Comparison of ENCODE assay signal across 18 cellular contexts in genomic region chr6:38149526-38149925, GRCh38.
A peak's percentile ranks its signal among the peaks of the same experiment; 100 is the strongest.
DNase-seq lines count a peak whose midpoint lies in the region; ATAC-seq and TF ChIP-seq lines count a peak whose summit lies in the region.
"Had no signal": no experiment of that assay in that cellular context is flagged by ENCODE, and none has a peak within 500 bp of the region (broad histone marks: within the 10 kb centered on the region; RNA-seq: fewer than 3 reads in every experiment).

No MANE protein-coding gene starts in this region.

- no peaks in the 10 kb centered on the region for H3K27me3 Mint-ChIP-seq in brain
- H3K27me3 Mint-ChIP-seq: effector memory CD8-positive, alpha-beta T cell had no signal

- H3K4me2 ChIP-seq in mesendoderm (ENCODE audit: low read length): no peak overlapping the region

- no peak overlapping the region for H2BK15ac ChIP-seq in mesendoderm (replicated peaks; ENCODE audit: low read depth)

- peaks cover 80% of the 10 kb centered on the region for H3K4me1 Mint-ChIP-seq in brain

- no peak overlapping the region for H2BK5ac ChIP-seq in mesendoderm (ENCODE audit: low read length)

- H3K4me1 ChIP-seq in mesendoderm (ENCODE audit: control insufficient read depth, low read depth, low read length): peaks cover 20% of the 10 kb centered on the region
- H3K4me1 ChIP-seq: foreskin keratinocyte, parathyroid adenoma had no signal

- H3K4ac ChIP-seq in mesendoderm (ENCODE audit: low read depth, low read length): no peak overlapping the region

- peak overlapping the region in 4 of 5 experiments; percentile 38 to 70 (median 57) for H3K27ac Mint-ChIP-seq in brain
- H3K27ac Mint-ChIP-seq: activated T-helper 1 cell treated with anti-CD3 and anti-CD28 coated beads, Interleukin-12 subunit alpha, Interleukin-12 subunit beta, Interleukin-2, Interleukin-4 antibody, amounts not matched to agents 30 ng/mL and 10 ng/mL and 1 ng/mL, durations not matched to agents 14 hours and 24 hours and 36 hours had no signal

- H3K9me3 Mint-ChIP-seq in brain: no peaks in the 10 kb centered on the region
- H3K9me3 Mint-ChIP-seq: activated T-helper 1 cell treated with anti-CD3 and anti-CD28 coated beads, Interleukin-12 subunit alpha, Interleukin-12 subunit beta, Interleukin-2, Interleukin-4 antibody, amounts not matched to agents 30 ng/mL and 10 ng/mL and 1 ng/mL, durations not matched to agents 14 hours and 24 hours and 36 hours; effector memory CD8-positive, alpha-beta T cell had no signal

- H4K8ac ChIP-seq in mesendoderm (ENCODE audit: low read depth, low read length): no peak overlapping the region

- H3K18ac ChIP-seq in mesendoderm (ENCODE audit: low read length): no peak overlapping the region

- TF ChIP-seq CTCF in brain (conservative IDR thresholded peaks at IDR 0.05): no peak

- H3K79me2 ChIP-seq in mesendoderm (ENCODE audit: control insufficient read depth, insufficient read depth, low read length): no peaks in the 10 kb centered on the region

- H3K4me3 ChIP-seq in mesendoderm (ENCODE audit: low read length): no peak overlapping the region

- H4K5ac ChIP-seq in mesendoderm (ENCODE audit: low read length): no peak overlapping the region

- peaks cover 15% of the 10 kb centered on the region for H3K36me3 Mint-ChIP-seq in brain

- no peak for ATAC-seq in GM21717 (IDR thresholded peaks at IDR 0.05; ENCODE audit: unreplicated experiment)
- ATAC-seq: effector memory CD8-positive, alpha-beta T cell; foreskin keratinocyte; left colon had no signal

- no peak overlapping the region for H3K9ac ChIP-seq in mesendoderm (ENCODE audit: low read length)
- H3K9ac ChIP-seq: parathyroid adenoma had no signal

- H3K4me3 Mint-ChIP-seq in brain: no peak overlapping the region
- H3K4me3 Mint-ChIP-seq: activated T-helper 1 cell treated with anti-CD3 and anti-CD28 coated beads, Interleukin-12 subunit alpha, Interleukin-12 subunit beta, Interleukin-2, Interleukin-4 antibody, amounts not matched to agents 30 ng/mL and 10 ng/mL and 1 ng/mL, durations not matched to agents 14 hours and 24 hours and 36 hours; effector memory CD8-positive, alpha-beta T cell had no signal

- H3K56ac ChIP-seq in mesendoderm (ENCODE audit: low read length): no peak overlapping the region

- H3K27me3 ChIP-seq in mesendoderm (ENCODE audit: insufficient read depth, low read length, poor library complexity): no peaks in the 10 kb centered on the region
- H3K27me3 ChIP-seq: foreskin keratinocyte had no signal

- H3K27ac ChIP-seq in mesendoderm (ENCODE audit: low read depth, low read length): no peak overlapping the region
- H3K27ac ChIP-seq: foreskin keratinocyte, parathyroid adenoma, RWPE1 had no signal

- H2AK5ac ChIP-seq in mesendoderm (ENCODE audit: low read length): no peak overlapping the region

- peak overlapping the region; percentile 6 for H2BK120ac ChIP-seq in mesendoderm (ENCODE audit: low read depth, low read length)

- no CpG with 5 or more reads among the region's 2 CpGs for WGBS in mesendoderm (ENCODE audit: extremely low coverage, insufficient coverage, low lambda C conversion rate)

- no peaks in the 10 kb centered on the region for H3K36me3 ChIP-seq in mesendoderm (ENCODE audit: control insufficient read depth, insufficient read depth, low read length)

- peak; percentile 34 for DNase-seq in COR-L47 (lab: John Stamatoyannopoulos, UW)
- DNase-seq in NCI-H2081 (lab: John Stamatoyannopoulos, UW): peak; percentile 74 to 86
- DNase-seq in mesendoderm: peak; percentile 85
- no peak for DNase-seq in NCI-H1930 (lab: John Stamatoyannopoulos, UW)
- DNase-seq in activated CD4-positive, alpha-beta T cell treated with anti-CD3 and anti-CD28 coated beads, Interleukin-2, amount 50 U/mL, for 4 hours: no peak
- DNase-seq: central memory CD4-positive, alpha-beta T cell; DMS 273 treated with DMSO at 0.1 percent for 48 hours; effector memory CD8-positive, alpha-beta T cell; foreskin keratinocyte; GOT3; left colon; stimulated activated CD4-positive, alpha-beta T cell treated with anti-CD3 and anti-CD28 coated beads, Interleukin-4, amount 100 ng/mL, for 24 hours; substantia nigra had no signal

- peaks cover 10% of the 10 kb centered on the region for H3K79me1 ChIP-seq in mesendoderm (ENCODE audit: low read length)

- H3K23ac ChIP-seq in mesendoderm (ENCODE audit: low read length): no peak overlapping the region

Comparison
In these comparisons a context has a peak if more than half of its experiments do, and no peak if none do; other contexts are left out.
1. DNase-seq: peak in COR-L47 (single experiment), NCI-H2081 (2 of 2) and mesendoderm (single experiment); none in NCI-H1930 (0 of 2) and activated CD4-positive, alpha-beta T cell treated with anti-CD3 and anti-CD28 coated beads, Interleukin-2, amount 50 U/mL, for 4 hours (0 of 2).